13 cellular contexts compared by ENCODE assay signal in genomic region chr12:14621821-14622220, GRCh38. TPM values are rescaled to one million over a fixed set of nuclear protein-coding genes. Genes with fewer than 3 reads are reported as not detected.
DNase-seq lines count a peak whose midpoint lies in the region; ATAC-seq and TF ChIP-seq lines count a peak whose summit lies in the region.
"Had no signal": no experiment of that assay in that cellular context is flagged by ENCODE, and none has a peak within 500 bp of the region (broad histone marks: within the 10 kb centered on the region; RNA-seq: fewer than 3 reads in every experiment).

No MANE protein-coding gene starts in this region.

- no peak overlapping the region for H3K4me3 Mint-ChIP-seq in natural killer cell
- H3K4me3 Mint-ChIP-seq in natural killer cell treated with Interleukin-12 subunit alpha and Interleukin-12 subunit beta and Interleukin-15 and Interleukin-18, amount 100 ng/mL, for 72 hours, result no peak overlapping the region
- H3K4me3 Mint-ChIP-seq: activated naive CD4-positive, alpha-beta T cell treated with anti-CD3 and anti-CD28 coated beads, Interleukin-2, amount 10 ng/mL, durations not matched to agents 7 days and 5 days; type B pancreatic cell had no signal

- ATAC-seq in natural killer cell (peak in 2 of 3 donors; percentile 21 to 60), HG02840 (IDR thresholded peaks at IDR 0.05; ENCODE audit: low FRiP score, unreplicated experiment) (peak; percentile 53), HG03575 (IDR thresholded peaks at IDR 0.05; ENCODE audit: extremely low read depth, insufficient number of reproducible peaks, low FRiP score, unreplicated experiment) (peak; percentile 56), left lobe of liver (no peak)
- no peak for ATAC-seq in natural killer cell treated with Interleukin-12 subunit alpha and Interleukin-12 subunit beta and Interleukin-15 and Interleukin-18, amount 100 ng/mL, for 72 hours

- H3K27ac Mint-ChIP-seq in natural killer cell, result no peak overlapping the region
- H3K27ac Mint-ChIP-seq in natural killer cell treated with Interleukin-12 subunit alpha and Interleukin-12 subunit beta and Interleukin-15 and Interleukin-18, amount 100 ng/mL, for 72 hours, result no peak overlapping the region
- H3K27ac Mint-ChIP-seq: activated naive CD4-positive, alpha-beta T cell treated with anti-CD3 and anti-CD28 coated beads, Interleukin-2, amount 10 ng/mL, durations not matched to agents 7 days and 5 days; type B pancreatic cell had no signal

- peaks cover 11 to 26% of the 10 kb centered on the region in 2 donors for H3K27me3 Mint-ChIP-seq in natural killer cell (ENCODE audit: low read depth in 2 of 2)
- H3K27me3 Mint-ChIP-seq in natural killer cell treated with Interleukin-12 subunit alpha and Interleukin-12 subunit beta and Interleukin-15 and Interleukin-18, amount 100 ng/mL, for 72 hours, result peaks cover 12 to 26% of the 10 kb centered on the region in 2 donors

- DNase-seq in natural killer cell (no peak), 8988T (no peak), NCI-H1417 (lab: John Stamatoyannopoulos, UW) (no peak), left lobe of liver (ENCODE audit: low spot score) (no peak), GF-D8 (lab: John Stamatoyannopoulos, UW) (no peak)
- DNase-seq in natural killer cell treated with Interleukin-12 subunit alpha and Interleukin-12 subunit beta and Interleukin-15 and Interleukin-18, amount 100 ng/mL, for 72 hours (ENCODE audit: low spot score), result no peak
- DNase-seq: activated naive CD4-positive, alpha-beta T cell treated with anti-CD3 and anti-CD28 coated beads, Interleukin-2, amount 10 ng/mL, durations not matched to agents 7 days and 5 days; NCI-H510A; stimulated activated CD4-positive, alpha-beta T cell treated with anti-CD3 and anti-CD28 coated beads, Interleukin-4, amount 100 ng/mL, for 1 hour had no signal

- no peaks in the 10 kb centered on the region for H3K4me1 Mint-ChIP-seq in natural killer cell
- H3K4me1 Mint-ChIP-seq in natural killer cell treated with Interleukin-12 subunit alpha and Interleukin-12 subunit beta and Interleukin-15 and Interleukin-18, amount 100 ng/mL, for 72 hours (ENCODE audit: low read depth in 2 of 2), result no peaks in the 10 kb centered on the region
- H3K4me1 Mint-ChIP-seq: activated naive CD4-positive, alpha-beta T cell treated with anti-CD3 and anti-CD28 coated beads, Interleukin-2, amount 10 ng/mL, durations not matched to agents 7 days and 5 days had no signal

- intact Hi-C loops in natural killer cell (cut with micrococcal nuclease), result no loop called here

- no peak for TF ChIP-seq CTCF in natural killer cell (IDR thresholded peaks at IDR 0.05)

- no peaks in the 10 kb centered on the region for H3K9me3 Mint-ChIP-seq in natural killer cell
- H3K9me3 Mint-ChIP-seq in natural killer cell treated with Interleukin-12 subunit alpha and Interleukin-12 subunit beta and Interleukin-15 and Interleukin-18, amount 100 ng/mL, for 72 hours, result no peaks in the 10 kb centered on the region
- H3K9me3 Mint-ChIP-seq: activated naive CD4-positive, alpha-beta T cell treated with anti-CD3 and anti-CD28 coated beads, Interleukin-2, amount 10 ng/mL, durations not matched to agents 7 days and 5 days had no signal

- H3K36me3 Mint-ChIP-seq in natural killer cell, result no peaks in the 10 kb centered on the region
- no peaks in the 10 kb centered on the region for H3K36me3 Mint-ChIP-seq in natural killer cell treated with Interleukin-12 subunit alpha and Interleukin-12 subunit beta and Interleukin-15 and Interleukin-18, amount 100 ng/mL, for 72 hours
- H3K36me3 Mint-ChIP-seq: activated naive CD4-positive, alpha-beta T cell treated with anti-CD3 and anti-CD28 coated beads, Interleukin-2, amount 10 ng/mL, durations not matched to agents 7 days and 5 days had no signal

RNA-seq across cellular contexts. Expression of gene PLBD1, which starts 54.1 kb away (rescaled TPM):
- total RNA-seq in natural killer cell (1 to 10 TPM; 3.3 to 8.2 (median 4.6) TPM), left lobe of liver (2.5 TPM)
- not detected for total RNA-seq in natural killer cell treated with Interleukin-12 subunit alpha and Interleukin-12 subunit beta and Interleukin-15 and Interleukin-18, amount 100 ng/mL, for 72 hours
- total RNA-seq: A673 had no signal

Comparison
In these comparisons a context has a peak if more than half of its experiments do, and no peak if none do; other contexts are left out.
1. ATAC-seq: peak in natural killer cell (2 of 3), HG02840 (single experiment) and HG03575 (single experiment); none in natural killer cell treated with Interleukin-12 subunit alpha and Interleukin-12 subunit beta and Interleukin-15 and Interleukin-18, amount 100 ng/mL, for 72 hours (0 of 2) and left lobe of liver (single experiment).